In the genomic region with DNA sequence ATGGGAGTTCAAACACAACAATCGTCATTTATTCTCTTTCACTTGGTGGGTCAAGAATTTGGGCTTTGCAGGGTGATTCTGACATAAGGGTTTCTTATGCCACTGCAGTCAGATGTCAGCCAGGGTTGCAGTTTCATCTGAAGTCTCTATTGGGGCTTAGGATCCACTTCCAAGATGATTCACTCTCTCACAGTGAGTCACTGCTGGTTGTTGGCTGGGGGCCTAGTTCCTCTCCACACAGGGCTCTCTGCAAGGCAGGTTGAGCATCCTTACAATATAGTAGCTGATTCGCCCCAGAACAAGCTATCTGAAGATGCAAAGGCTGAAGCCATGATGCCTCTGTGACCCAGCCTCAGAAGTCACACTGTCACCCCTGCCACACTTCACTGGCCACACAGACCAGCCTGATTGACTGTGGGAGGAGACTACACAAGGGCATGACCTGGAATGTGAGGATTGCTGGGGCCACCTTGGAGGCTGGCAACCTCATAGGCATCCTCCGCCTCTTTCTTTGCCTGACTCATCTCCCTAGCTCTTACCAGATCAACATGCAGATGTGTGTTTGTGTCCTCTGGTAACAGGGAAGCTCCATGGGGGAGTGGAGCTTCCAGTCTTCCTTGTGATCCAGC, we compare ENCODE assay signal across 8 cellular contexts. TPM values are rescaled to one million over a fixed set of nuclear protein-coding genes. Genes with fewer than 3 reads are reported as not detected.
DNase-seq lines count a peak whose midpoint lies in the region; ATAC-seq, FAIRE-seq and TF ChIP-seq lines count a peak whose summit lies in the region.

No MANE protein-coding gene starts in this region.

- no peak overlapping the region for H2AFZ ChIP-seq in keratinocyte (ENCODE audit: control insufficient read depth, low read length)

- no peaks in the 10 kb centered on the region for H3K27me3 Mint-ChIP-seq in activated T-cell treated with anti-CD3 and anti-CD28 coated beads, Interleukin-2, amount 50 U/mL, for 72 hours (ENCODE audit: low read depth)
- H3K27me3 Mint-ChIP-seq in stimulated activated naive B cell treated with anti-CD40 and anti-IgM and Interleukin-4, amounts not matched to agents 10 μg/mL and 1 μg/mL and 100 μg/mL, for 72 hours = no peaks in the 10 kb centered on the region

- no peak overlapping the region for H3K4me3 ChIP-seq in A673 (ENCODE audit: low read depth, low read length, poor library complexity, severe bottlenecking)
- H3K4me3 ChIP-seq in keratinocyte (ENCODE audit: control insufficient read depth in 2 of 3, extremely low read depth in 1 of 3, insufficient read depth in 2 of 3, low read depth in 1 of 3, low read length in 3 of 3) = no peak overlapping the region

- no peaks in the 10 kb centered on the region for H3K9me1 ChIP-seq in keratinocyte (ENCODE audit: control insufficient read depth, extremely low read depth, insufficient read depth, low read length)

- no peaks in the 10 kb centered on the region for H3K27me3 ChIP-seq in A673 (replicated peaks; ENCODE audit: insufficient read depth, low read depth, low read length, poor library complexity)
- no peaks in the 10 kb centered on the region for H3K27me3 ChIP-seq in keratinocyte (ENCODE audit: control insufficient read depth, extremely low read depth, insufficient read depth, low read length)

- TF ChIP-seq CTCF in A673 (conservative IDR thresholded peaks at IDR 0.05; ENCODE audit: low read depth, low read length) (no peak), keratinocyte (optimal IDR thresholded peaks at IDR 0.05 in 1 of 3, IDR thresholded peaks at IDR 0.05 in 1 of 3, conservative IDR thresholded peaks at IDR 0.05 in 1 of 3; ENCODE audit: extremely low read depth in 1 of 3, insufficient read depth in 2 of 3, low read length in 3 of 3) (no peak)

- peaks cover 1% of the 10 kb centered on the region for H3K79me2 ChIP-seq in keratinocyte (ENCODE audit: control insufficient read depth, insufficient read depth, low read length)

- peak; percentile 52 for FAIRE-seq in keratinocyte (lab: Jason Lieb, UNC)

- intact Hi-C loops in A673 (cut with micrococcal nuclease; ENCODE audit: unreplicated experiment) = no loop called here

- POLR2A ChIA-PET in A673 (lab: Charles Lee; ENCODE audit: low non-redundant PET) = interaction anchor here (0.7 kb wide), 1 partner anchor 475 kb away, joined by 4 read pairs; no protein-coding TSS in a partner anchor

- dilution Hi-C loops in keratinocyte (cut with MboI; ENCODE audit: extremely low pct_ligation_motif_present, low sequenced_read_pairs) = no loop called here

- no TSS peak for BruUV-seq in A673 (replicated peaks; lab: Mats Ljungman, UMichigan)

- peaks cover 5 to 8% of the 10 kb centered on the region in 2 donors for H3K9me3 Mint-ChIP-seq in activated T-cell treated with anti-CD3 and anti-CD28 coated beads, Interleukin-2, amount 50 U/mL, for 72 hours
- H3K9me3 Mint-ChIP-seq in stimulated activated naive B cell treated with anti-CD40 and anti-IgM and Interleukin-4, amounts not matched to agents 10 μg/mL and 1 μg/mL and 100 μg/mL, for 72 hours = peaks cover 12 to 13% of the 10 kb centered on the region in 2 donors

- peak overlapping the region; percentile 63 to 90 for H3K4me3 Mint-ChIP-seq in activated T-cell treated with anti-CD3 and anti-CD28 coated beads, Interleukin-2, amount 50 U/mL, for 72 hours
- H3K4me3 Mint-ChIP-seq in stimulated activated naive B cell treated with anti-CD40 and anti-IgM and Interleukin-4, amounts not matched to agents 10 μg/mL and 1 μg/mL and 100 μg/mL, for 72 hours = peak overlapping the region in 1 of 2 donors; percentile 46

- H3K4me1 Mint-ChIP-seq in activated T-cell treated with anti-CD3 and anti-CD28 coated beads, Interleukin-2, amount 50 U/mL, for 72 hours (ENCODE audit: low read depth) = peaks cover 77% of the 10 kb centered on the region
- peaks cover 41 to 63% of the 10 kb centered on the region in 2 donors for H3K4me1 Mint-ChIP-seq in stimulated activated naive B cell treated with anti-CD40 and anti-IgM and Interleukin-4, amounts not matched to agents 10 μg/mL and 1 μg/mL and 100 μg/mL, for 72 hours

- H3K27ac ChIP-seq in A673 (ENCODE audit: low read depth, low read length, poor library complexity, severe bottlenecking) = no peak overlapping the region
- no peak overlapping the region for H3K27ac ChIP-seq in keratinocyte (ENCODE audit: control insufficient read depth, insufficient read depth, low read length)

- no peak overlapping the region for H3K4me2 ChIP-seq in keratinocyte (ENCODE audit: control insufficient read depth, extremely low read depth, insufficient read depth, low read depth, low read length)

- ATAC-seq in activated T-cell treated with anti-CD3 and anti-CD28 coated beads, Interleukin-2, amount 50 U/mL, for 72 hours (replicated peaks in 1 of 2) = peak; percentile 53 to 57
- peak in 1 of 2 donors; percentile 18 for ATAC-seq in stimulated activated naive B cell treated with anti-CD40 and anti-IgM and Interleukin-4, amounts not matched to agents 10 μg/mL and 1 μg/mL and 100 μg/mL, for 72 hours (replicated peaks)
- ATAC-seq in GM19035 (IDR thresholded peaks at IDR 0.05; ENCODE audit: unreplicated experiment) (no peak), HG02884 (IDR thresholded peaks at IDR 0.05; ENCODE audit: unreplicated experiment) (no peak)

- H3K4me1 ChIP-seq in A673 (ENCODE audit: insufficient read depth, low read length, poor library complexity, severe bottlenecking) (peaks cover 12% of the 10 kb centered on the region), keratinocyte (ENCODE audit: control insufficient read depth, extremely low read depth, insufficient read depth, low read length) (peaks cover 5% of the 10 kb centered on the region)

- H3K9me3 ChIP-seq in A673 (ENCODE audit: low read depth, low read length, poor library complexity, severe bottlenecking) = no peaks in the 10 kb centered on the region
- H3K9me3 ChIP-seq in keratinocyte (ENCODE audit: control insufficient read depth, low read depth, low read length) = peaks cover 14% of the 10 kb centered on the region

- no peak overlapping the region for H3K9ac ChIP-seq in keratinocyte (ENCODE audit: control insufficient read depth, extremely low read depth, insufficient read depth, low read length)

- H3K36me3 Mint-ChIP-seq in activated T-cell treated with anti-CD3 and anti-CD28 coated beads, Interleukin-2, amount 50 U/mL, for 72 hours (ENCODE audit: insufficient read depth in 2 of 2) = peaks cover 21 to 28% of the 10 kb centered on the region in 2 donors
- peaks cover 16 to 40% of the 10 kb centered on the region in 2 donors for H3K36me3 Mint-ChIP-seq in stimulated activated naive B cell treated with anti-CD40 and anti-IgM and Interleukin-4, amounts not matched to agents 10 μg/mL and 1 μg/mL and 100 μg/mL, for 72 hours

- peak; percentile 44 for DNase-seq in A673 (ENCODE audit: low spot score)
- peak; percentile 82 for DNase-seq in HT1080 (ENCODE audit: low read depth)
- peak; percentile 81 to 87 for DNase-seq in activated T-cell treated with anti-CD3 and anti-CD28 coated beads, Interleukin-2, amount 50 U/mL, for 72 hours
- peak; percentile 53 for DNase-seq in keratinocyte (ENCODE audit: low read depth, low spot score)
- DNase-seq in stimulated activated naive B cell treated with anti-CD40 and anti-IgM and Interleukin-4, amounts not matched to agents 10 μg/mL and 1 μg/mL and 100 μg/mL, for 72 hours = peak; percentile 61
- no peak for DNase-seq in DMS153 (lab: John Stamatoyannopoulos, UW)

- no peaks in the 10 kb centered on the region for H4K20me1 ChIP-seq in keratinocyte (ENCODE audit: control insufficient read depth, extremely low read depth, insufficient read depth, low read length)

- CTCF ChIA-PET in A673 (lab: Charles Lee) = no interaction called here

- H3K36me3 ChIP-seq in A673 (ENCODE audit: insufficient read depth, low read length, poor library complexity, severe bottlenecking) (no peaks in the 10 kb centered on the region), keratinocyte (ENCODE audit: control insufficient read depth in 2 of 2, extremely low read depth in 1 of 2, insufficient read depth in 2 of 2, low read length in 2 of 2) (no peaks in the 10 kb centered on the region)

- H3K27ac Mint-ChIP-seq in activated T-cell treated with anti-CD3 and anti-CD28 coated beads, Interleukin-2, amount 50 U/mL, for 72 hours = peak overlapping the region; percentile 88
- H3K27ac Mint-ChIP-seq in stimulated activated naive B cell treated with anti-CD40 and anti-IgM and Interleukin-4, amounts not matched to agents 10 μg/mL and 1 μg/mL and 100 μg/mL, for 72 hours = peak overlapping the region; percentile 90

RNA-seq across cellular contexts. Expression of gene CARD19, which starts 4.5 kb away (rescaled TPM):
- total RNA-seq in A673 (2021) = 12.2 and 16.2 TPM in 2 replicates
- total RNA-seq in HT1080 (2014; rRNA removed; shearing (Covaris generic)) = 139 and 158 TPM in 2 replicates
- 47.9 and 76.3 TPM in 2 replicates for polyA plus RNA-seq in HT1080 (2015; cell fraction: cytosol; rRNA removed)
- polyA plus RNA-seq in HT1080 (2015; cell fraction: nucleus; rRNA removed) = 32.2 and 51.1 TPM in 2 replicates
- 10 to 100 TPM; 65.7 to 70.0 TPM for total RNA-seq in activated T-cell treated with anti-CD3 and anti-CD28 coated beads, Interleukin-2, amount 50 U/mL, for 72 hours
- polyA plus RNA-seq in keratinocyte = 30.8 to 67.4 TPM (median 36.7 TPM) in 3 replicates
- polyA plus RNA-seq in keratinocyte (2011; ENCODE audit: low read depth) = 2.9 TPM
- 23.3 and 66.3 TPM in 2 replicates for polyA plus RNA-seq in keratinocyte (2011; cell fraction: cytosol; rRNA removed)
- polyA plus RNA-seq in keratinocyte (2011; cell fraction: nucleus; rRNA removed) = 37.0 and 49.3 TPM in 2 replicates
- 17.6 and 45.3 TPM in 2 replicates for polyA plus RNA-seq in keratinocyte (2012; ENCODE audit: low replicate concordance)
- polyA minus RNA-seq in keratinocyte = 12.3 to 46.8 TPM (median 18.6 TPM) in 3 replicates
- polyA minus RNA-seq in keratinocyte (2011; cell fraction: cytosol; rRNA and poly(A)+ RNA removed) = 59.5 TPM
- 14.5 and 15.4 TPM in 2 replicates for polyA minus RNA-seq in keratinocyte (2011; cell fraction: nucleus; rRNA and poly(A)+ RNA removed)

RNA-seq across cellular contexts. Expression of gene SUSD3, which starts 33.1 kb away (rescaled TPM):
- not detected in 2 replicates for total RNA-seq in A673 (2021)
- not detected in 2 replicates for total RNA-seq in HT1080 (2014; rRNA removed; shearing (Covaris generic))
- not detected in 2 replicates for polyA plus RNA-seq in HT1080 (2015; cell fraction: cytosol; rRNA removed)
- not detected in 2 replicates for polyA plus RNA-seq in HT1080 (2015; cell fraction: nucleus; rRNA removed)
- total RNA-seq in activated T-cell treated with anti-CD3 and anti-CD28 coated beads, Interleukin-2, amount 50 U/mL, for 72 hours = 10 to 100 TPM; 53.1 to 56.8 TPM
- polyA plus RNA-seq in keratinocyte = 0.20 to 0.37 TPM in 2 of 3 replicates, not detected in the other
- not detected for polyA plus RNA-seq in keratinocyte (2011; ENCODE audit: low read depth)
- 0.18 and 0.19 TPM in 2 replicates for polyA plus RNA-seq in keratinocyte (2011; cell fraction: cytosol; rRNA removed)
- polyA plus RNA-seq in keratinocyte (2011; cell fraction: nucleus; rRNA removed) = not detected in 2 replicates
- polyA plus RNA-seq in keratinocyte (2012; ENCODE audit: low replicate concordance) = not detected in 2 replicates
- polyA minus RNA-seq in keratinocyte = 0.32 TPM in 1 of 3 replicates, not detected in the others
- not detected for polyA minus RNA-seq in keratinocyte (2011; cell fraction: cytosol; rRNA and poly(A)+ RNA removed)
- not detected in 2 replicates for polyA minus RNA-seq in keratinocyte (2011; cell fraction: nucleus; rRNA and poly(A)+ RNA removed)

RNA-seq across cellular contexts. Expression of gene NINJ1, which starts 42.5 kb away (rescaled TPM):
- 9.2 and 13.7 TPM in 2 replicates for total RNA-seq in A673 (2021)
- total RNA-seq in HT1080 (2014; rRNA removed; shearing (Covaris generic)) = 24.9 and 31.5 TPM in 2 replicates
- 39.3 and 44.0 TPM in 2 replicates for polyA plus RNA-seq in HT1080 (2015; cell fraction: cytosol; rRNA removed)
- 10.3 and 15.9 TPM in 2 replicates for polyA plus RNA-seq in HT1080 (2015; cell fraction: nucleus; rRNA removed)
- total RNA-seq in activated T-cell treated with anti-CD3 and anti-CD28 coated beads, Interleukin-2, amount 50 U/mL, for 72 hours = 100 to 1,000 TPM; 121 to 124 TPM
- polyA plus RNA-seq in keratinocyte = 7.4 to 16.5 TPM (median 7.7 TPM) in 3 replicates
- 4.7 TPM for polyA plus RNA-seq in keratinocyte (2011; ENCODE audit: low read depth)
- polyA plus RNA-seq in keratinocyte (2011; cell fraction: cytosol; rRNA removed) = 13.2 and 23.7 TPM in 2 replicates
- 6.6 and 10.2 TPM in 2 replicates for polyA plus RNA-seq in keratinocyte (2011; cell fraction: nucleus; rRNA removed)
- polyA plus RNA-seq in keratinocyte (2012; ENCODE audit: low replicate concordance) = 15.1 and 22.9 TPM in 2 replicates
- 6.7 to 25.6 TPM (median 13.6 TPM) in 3 replicates for polyA minus RNA-seq in keratinocyte
- polyA minus RNA-seq in keratinocyte (2011; cell fraction: cytosol; rRNA and poly(A)+ RNA removed) = 17.1 TPM
- polyA minus RNA-seq in keratinocyte (2011; cell fraction: nucleus; rRNA and poly(A)+ RNA removed) = 3.6 and 5.2 TPM in 2 replicates

Comparison
In these comparisons a context has a peak if more than half of its experiments do, and no peak if none do; other contexts are left out.
1. ATAC-seq: peak in activated T-cell treated with anti-CD3 and anti-CD28 coated beads, Interleukin-2, amount 50 U/mL, for 72 hours (2 of 2); none in GM19035 (single experiment) and HG02884 (single experiment).
2. RNA of gene SUSD3, which starts 33.1 kb away (total RNA-seq): 53.1 to 56.8 TPM in activated T-cell treated with anti-CD3 and anti-CD28 coated beads, Interleukin-2, amount 50 U/mL, for 72 hours; not detected in A673 and not detected in HT1080; every median in the first group is over 10 times any median in the second.